1 cellular context compared by ENCODE assay signal in genomic region chr7:76000566-76000965, GRCh38.
TF ChIP-seq lines count a peak whose summit lies in the region.

No MANE protein-coding gene starts in this region.

TF ChIP-seq in H1, 55 proteins besides CTCF, POLR2A, EP300 and RAD21:
- TF ChIP-seq MAFK (IDR thresholded peaks at IDR 0.05; ENCODE audit: low read depth, low read length), result no peak
- no peak for TF ChIP-seq SAP30 (IDR thresholded peaks at IDR 0.05; ENCODE audit: insufficient read depth, insufficient replicate concordance, low read length)
- TF ChIP-seq, protein P1, sequence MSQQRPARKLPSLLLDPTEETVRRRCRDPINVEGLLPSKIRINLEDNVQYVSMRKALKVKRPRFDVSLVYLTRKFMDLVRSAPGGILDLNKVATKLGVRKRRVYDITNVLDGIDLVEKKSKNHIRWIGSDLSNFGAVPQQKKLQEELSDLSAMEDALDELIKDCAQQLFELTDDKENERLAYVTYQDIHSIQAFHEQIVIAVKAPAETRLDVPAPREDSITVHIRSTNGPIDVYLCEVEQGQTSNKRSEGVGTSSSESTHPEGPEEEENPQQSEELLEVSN (IDR thresholded peaks at IDR 0.05), result no peak
- TF ChIP-seq CBX8 (IDR thresholded peaks at IDR 0.05; ENCODE audit: borderline replicate concordance, low read depth, low read length), result no peak
- no peak for TF ChIP-seq KDM1A (IDR thresholded peaks at IDR 0.05; ENCODE audit: borderline replicate concordance, low read length)
- TF ChIP-seq, protein P2, sequence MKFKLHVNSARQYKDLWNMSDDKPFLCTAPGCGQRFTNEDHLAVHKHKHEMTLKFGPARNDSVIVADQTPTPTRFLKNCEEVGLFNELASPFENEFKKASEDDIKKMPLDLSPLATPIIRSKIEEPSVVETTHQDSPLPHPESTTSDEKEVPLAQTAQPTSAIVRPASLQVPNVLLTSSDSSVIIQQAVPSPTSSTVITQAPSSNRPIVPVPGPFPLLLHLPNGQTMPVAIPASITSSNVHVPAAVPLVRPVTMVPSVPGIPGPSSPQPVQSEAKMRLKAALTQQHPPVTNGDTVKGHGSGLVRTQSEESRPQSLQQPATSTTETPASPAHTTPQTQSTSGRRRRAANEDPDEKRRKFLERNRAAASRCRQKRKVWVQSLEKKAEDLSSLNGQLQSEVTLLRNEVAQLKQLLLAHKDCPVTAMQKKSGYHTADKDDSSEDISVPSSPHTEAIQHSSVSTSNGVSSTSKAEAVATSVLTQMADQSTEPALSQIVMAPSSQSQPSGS (IDR thresholded peaks at IDR 0.05; ENCODE audit: low read length), result no peak
- no peak for TF ChIP-seq SIRT6 (IDR thresholded peaks at IDR 0.05; ENCODE audit: low read length)
